Comparison of ENCODE assay signal across 8 cellular contexts in the genomic region with DNA sequence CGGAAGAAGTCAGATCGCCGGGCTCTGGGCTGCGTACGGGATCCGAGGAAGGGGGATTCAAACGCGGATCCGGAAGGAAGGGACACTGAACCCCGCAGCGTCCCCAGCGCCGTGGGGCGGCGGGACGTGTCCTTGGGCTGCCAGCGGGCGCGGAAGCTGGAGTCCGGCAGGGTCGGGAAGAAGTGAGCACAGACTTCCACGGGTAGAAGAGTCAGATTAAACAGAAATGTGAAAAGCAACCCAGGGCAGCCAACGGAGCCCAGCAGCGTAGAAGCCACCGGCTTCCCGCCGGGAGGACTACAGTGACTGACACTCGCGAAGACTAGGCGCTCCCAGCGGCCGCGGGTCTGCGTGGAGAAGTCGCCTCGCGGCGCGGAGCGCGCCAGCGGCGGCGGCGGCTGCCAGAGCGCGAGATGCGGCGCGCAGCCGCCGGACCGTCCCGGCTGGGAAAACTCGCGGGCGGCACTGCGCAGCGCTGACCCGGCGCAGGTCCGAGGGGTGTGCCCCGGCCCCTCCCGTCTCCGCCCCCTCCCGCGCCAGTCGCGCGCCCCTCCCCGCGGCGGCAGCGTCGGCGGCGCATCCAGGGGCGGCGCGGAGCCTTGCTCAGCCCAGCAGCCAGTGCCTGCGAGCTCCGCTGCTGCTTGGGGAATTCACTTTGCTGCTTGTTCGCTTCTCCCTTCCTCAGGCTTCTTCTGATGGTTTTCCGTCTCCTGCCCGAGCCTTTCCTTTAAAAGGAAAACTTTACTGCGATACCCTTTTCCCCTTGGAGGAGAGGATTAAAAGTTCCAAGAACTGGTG. TPM values are rescaled to one million over a fixed set of nuclear protein-coding genes. Genes with fewer than 3 reads are reported as not detected.
A peak's percentile ranks its signal among the peaks of the same experiment; 100 is the strongest.
DNase-seq lines count a peak whose midpoint lies in the region; ATAC-seq and TF ChIP-seq lines count a peak whose summit lies in the region.

A gene (plus strand): TSS at position 618 of the 798 bp plus-strand sequence. CDS start 239 bp downstream, outside the sequence.

- no peaks in the 10 kb centered on the region for H3K9me3 Mint-ChIP-seq in activated CD4-positive, alpha-beta memory T cell treated with anti-CD3 and anti-CD28 coated beads, Interleukin-2, amount 10 ng/mL, durations not matched to agents 7 days and 5 days
- no peaks in the 10 kb centered on the region for H3K9me3 Mint-ChIP-seq in natural killer cell

- no peak within 1 kb of the TSS for H3K27ac Mint-ChIP-seq in activated CD4-positive, alpha-beta memory T cell treated with anti-CD3 and anti-CD28 coated beads, Interleukin-2, amount 10 ng/mL, durations not matched to agents 7 days and 5 days
- H3K27ac Mint-ChIP-seq in natural killer cell: no peak within 1 kb of the TSS

- H3K36me3 Mint-ChIP-seq in activated CD4-positive, alpha-beta memory T cell treated with anti-CD3 and anti-CD28 coated beads, Interleukin-2, amount 10 ng/mL, durations not matched to agents 7 days and 5 days (ENCODE audit: low read depth): no peaks in the 10 kb centered on the region
- peaks cover 9% of the 10 kb centered on the region for H3K36me3 Mint-ChIP-seq in natural killer cell

- DNase-seq in GM12864 (ENCODE audit: low read depth) (no peak), LNCaP clone FGC (ENCODE audit: low read depth) (no peak), fibroblast of the aortic adventitia (ENCODE audit: low read depth) (peak; percentile 35), natural killer cell (no peak), KG1 (lab: John Stamatoyannopoulos, UW) (no peak), NAMALWA (ENCODE audit: low spot score) (no peak)
- no peak for DNase-seq in activated CD4-positive, alpha-beta memory T cell treated with anti-CD3 and anti-CD28 coated beads, Interleukin-2, amount 10 ng/mL, durations not matched to agents 7 days and 5 days

- ATAC-seq in GM21825 (IDR thresholded peaks at IDR 0.05; ENCODE audit: unreplicated experiment) (peak; percentile 58), natural killer cell (no peak)

- TF ChIP-seq CTCF in GM12864 (IDR thresholded peaks at IDR 0.05; ENCODE audit: low read depth, low read length, missing control alignments): no peak
- TF ChIP-seq CTCF in LNCaP clone FGC (IDR thresholded peaks at IDR 0.05; ENCODE audit: control insufficient read depth, extremely low read depth, insufficient read depth): no peak
- no peak for TF ChIP-seq CTCF in fibroblast of the aortic adventitia (IDR thresholded peaks at IDR 0.05; ENCODE audit: insufficient read depth, low read length)
- no peak for TF ChIP-seq CTCF in natural killer cell (IDR thresholded peaks at IDR 0.05)

- H3K4me3 Mint-ChIP-seq in activated CD4-positive, alpha-beta memory T cell treated with anti-CD3 and anti-CD28 coated beads, Interleukin-2, amount 10 ng/mL, durations not matched to agents 7 days and 5 days: peak within 1 kb of the TSS; percentile 59
- peak within 1 kb of the TSS; percentile 15 for H3K4me3 Mint-ChIP-seq in natural killer cell

- peaks cover 50% of the 10 kb centered on the region for H3K27me3 Mint-ChIP-seq in activated CD4-positive, alpha-beta memory T cell treated with anti-CD3 and anti-CD28 coated beads, Interleukin-2, amount 10 ng/mL, durations not matched to agents 7 days and 5 days
- H3K27me3 Mint-ChIP-seq in natural killer cell (ENCODE audit: low read depth in 2 of 2): peaks cover 39 to 42% of the 10 kb centered on the region in 2 donors

- CTCF ChIA-PET in activated CD4-positive, alpha-beta memory T cell treated with anti-CD3 and anti-CD28 coated beads, Interleukin-2, amount 10 ng/mL, durations not matched to agents 7 days and 5 days (lab: Charles Lee): interaction anchor here (1.5 to 1.8 kb wide), 2 partner anchors 657 to 668 kb away, joined by 6 to 12 read pairs; no protein-coding TSS in a partner anchor

- intact Hi-C loops in natural killer cell (cut with micrococcal nuclease): no loop called here

- POLR2A ChIA-PET in activated CD4-positive, alpha-beta memory T cell treated with anti-CD3 and anti-CD28 coated beads, Interleukin-2, amount 10 ng/mL, durations not matched to agents 7 days and 5 days (lab: Charles Lee): no interaction called here

- peaks cover 19% of the 10 kb centered on the region for H3K4me1 Mint-ChIP-seq in activated CD4-positive, alpha-beta memory T cell treated with anti-CD3 and anti-CD28 coated beads, Interleukin-2, amount 10 ng/mL, durations not matched to agents 7 days and 5 days
- peaks cover 0 to 5% of the 10 kb centered on the region in 2 donors for H3K4me1 Mint-ChIP-seq in natural killer cell

- H3K4me3 ChIP-seq in GM12864 (ENCODE audit: low read depth, low read length) (peak within 1 kb of the TSS; percentile 44), LNCaP clone FGC (ENCODE audit: low read depth, low read length) (peak within 1 kb of the TSS; percentile 55), fibroblast of the aortic adventitia (ENCODE audit: low read depth, low read length) (peak within 1 kb of the TSS; percentile 67)

RNA-seq across cellular contexts. Expression of the gene that starts here (rescaled TPM):
- total RNA-seq in activated CD4-positive, alpha-beta memory T cell treated with anti-CD3 and anti-CD28 coated beads, Interleukin-2, amount 10 ng/mL, durations not matched to agents 7 days and 5 days: not detected
- 0.09 and 0.16 TPM in 2 replicates for total RNA-seq in fibroblast of the aortic adventitia (ENCODE audit: low replicate concordance)
- total RNA-seq in natural killer cell: not detected

Comparison
In these comparisons a context has a peak if more than half of its experiments do, and no peak if none do; other contexts are left out.
1. Peak in DNase-seq and H3K4me3 ChIP-seq in fibroblast of the aortic adventitia; RNA of the gene not detected or under 1 TPM.